In the genomic region with DNA sequence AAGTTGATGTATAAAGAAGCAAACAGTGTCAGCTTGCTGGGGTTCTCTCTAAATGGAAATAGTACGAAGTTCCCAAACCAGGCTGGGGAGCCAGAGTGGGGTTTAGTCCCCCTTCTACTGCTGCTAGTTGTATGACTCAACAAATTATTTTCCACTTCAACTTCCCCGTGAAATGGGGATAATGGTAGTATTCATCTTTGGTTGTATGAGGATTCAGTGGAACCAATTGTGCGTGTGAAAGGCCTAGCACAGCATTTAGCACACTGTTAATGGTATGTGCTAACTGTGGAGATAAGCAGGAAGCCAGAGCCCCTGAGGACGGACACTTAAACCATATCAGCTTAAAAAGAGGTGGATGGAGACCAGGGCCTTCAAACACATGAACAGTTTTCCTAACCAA, we compare ENCODE assay signal across 1 cellular context.
TF ChIP-seq lines count a peak whose summit lies in the region.

No MANE protein-coding gene starts in this region.

TF ChIP-seq in GM23338, 12 proteins besides CTCF, POLR2A, EP300 and RAD21:
- TF ChIP-seq JUNB (IDR thresholded peaks at IDR 0.05; ENCODE audit: unreplicated experiment), result no peak
- TF ChIP-seq, protein P1, sequence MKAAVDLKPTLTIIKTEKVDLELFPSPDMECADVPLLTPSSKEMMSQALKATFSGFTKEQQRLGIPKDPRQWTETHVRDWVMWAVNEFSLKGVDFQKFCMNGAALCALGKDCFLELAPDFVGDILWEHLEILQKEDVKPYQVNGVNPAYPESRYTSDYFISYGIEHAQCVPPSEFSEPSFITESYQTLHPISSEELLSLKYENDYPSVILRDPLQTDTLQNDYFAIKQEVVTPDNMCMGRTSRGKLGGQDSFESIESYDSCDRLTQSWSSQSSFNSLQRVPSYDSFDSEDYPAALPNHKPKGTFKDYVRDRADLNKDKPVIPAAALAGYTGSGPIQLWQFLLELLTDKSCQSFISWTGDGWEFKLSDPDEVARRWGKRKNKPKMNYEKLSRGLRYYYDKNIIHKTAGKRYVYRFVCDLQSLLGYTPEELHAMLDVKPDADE (IDR thresholded peaks at IDR 0.05), result no peak
- no peak for TF ChIP-seq STAT1 (IDR thresholded peaks at IDR 0.05; ENCODE audit: unreplicated experiment)
- no peak for TF ChIP-seq CREB1 (CRISPR knock-in tag; IDR thresholded peaks at IDR 0.05; ENCODE audit: low read depth)
- TF ChIP-seq ZNF331 (CRISPR knock-in tag; IDR thresholded peaks at IDR 0.05; ENCODE audit: low read depth), result no peak
- no peak for TF ChIP-seq EZH2phosphoT487 (IDR thresholded peaks at IDR 0.05; ENCODE audit: unreplicated experiment)
- TF ChIP-seq NANOG (IDR thresholded peaks at IDR 0.05; ENCODE audit: borderline replicate concordance), result no peak
- TF ChIP-seq ZNF462 (CRISPR knock-in tag; IDR thresholded peaks at IDR 0.05), result no peak
